Comparison of ENCODE assay signal across 20 cellular contexts in the genomic region with DNA sequence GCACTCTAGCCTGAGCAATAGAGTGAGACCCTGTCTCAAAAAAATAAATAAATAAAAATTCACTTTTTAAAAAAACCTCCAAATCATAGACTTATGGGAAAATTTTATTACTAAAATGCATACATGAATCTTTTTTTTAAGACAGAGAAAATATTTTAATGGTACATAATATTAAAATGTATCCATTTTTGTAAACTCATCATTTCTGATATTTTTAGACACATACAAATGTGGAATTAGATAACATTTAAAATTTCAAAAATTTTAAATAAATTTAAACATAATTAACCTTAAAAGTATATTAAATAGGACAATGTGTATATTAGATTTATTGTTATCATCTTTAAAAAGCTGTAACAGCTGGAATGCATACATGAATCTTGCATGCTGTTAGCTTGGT. TPM values are rescaled to one million over a fixed set of nuclear protein-coding genes. Genes with fewer than 3 reads are reported as not detected.
A peak's percentile ranks its signal among the peaks of the same experiment; 100 is the strongest.
DNase-seq lines count a peak whose midpoint lies in the region; ATAC-seq, FAIRE-seq and TF ChIP-seq lines count a peak whose summit lies in the region.
"Had no signal": no experiment of that assay in that cellular context is flagged by ENCODE, and none has a peak within 500 bp of the region (broad histone marks: within the 10 kb centered on the region; RNA-seq: fewer than 3 reads in every experiment).

No MANE protein-coding gene starts in this region.

- DNase-seq in CD4-positive, CD25-positive, alpha-beta regulatory T cell, result no peak
- DNase-seq in kidney (no peak), mucosa of gallbladder (ENCODE audit: low spot score) (no peak), heart right ventricle (no peak), SHP77 treated with DMSO at 0.1 percent for 48 hours (lab: John Stamatoyannopoulos, UW) (no peak), NCI-H1694 treated with DMSO at 0.1 percent for 48 hours (lab: John Stamatoyannopoulos, UW) (no peak)
- DNase-seq: 8988T, Caco-2, GDM1, HCEC 1CT, IMR-90 had no signal

- peaks cover 30 to 59% (median 50%) of the 10 kb centered on the region in 4 donors for H3K4me1 Mint-ChIP-seq in CD4-positive, CD25-positive, alpha-beta regulatory T cell

- H3K4me3 Mint-ChIP-seq in CD4-positive, CD25-positive, alpha-beta regulatory T cell, result no peak overlapping the region
- H3K4me3 Mint-ChIP-seq: B cell, GM23338 had no signal

- H3K9me3 ChIP-seq in CD4-positive, CD25-positive, alpha-beta regulatory T cell (ENCODE audit: control insufficient read depth in 2 of 2, low read length in 2 of 2), result no peaks in the 10 kb centered on the region
- H3K9me3 ChIP-seq in kidney (ENCODE audit: control insufficient read depth in 1 of 2, low read length in 2 of 2) (no peaks in the 10 kb centered on the region), heart right ventricle (no peaks in the 10 kb centered on the region)
- H3K9me3 ChIP-seq: BLaER1 treated with 17β-estradiol and CSF1 and Interleukin-3, amounts not matched to agents 10 nM and 100 nM; Caco-2 had no signal

- H3K27ac ChIP-seq in CD4-positive, CD25-positive, alpha-beta regulatory T cell (ENCODE audit: insufficient read depth, low read length, poor library complexity, severe bottlenecking), result peak overlapping the region; percentile 55
- no peak overlapping the region for H3K27ac ChIP-seq in kidney (ENCODE audit: low read depth in 2 of 2, low read length in 2 of 2)
- H3K27ac ChIP-seq in heart right ventricle, result no peak overlapping the region
- H3K27ac ChIP-seq: BLaER1 treated with 17β-estradiol and CSF1 and Interleukin-3, amounts not matched to agents 10 nM and 100 nM; HL-60 had no signal

- no peak for ATAC-seq in CD4-positive, CD25-positive, alpha-beta regulatory T cell (ENCODE audit: low read depth in 2 of 2)
- ATAC-seq in heart right ventricle, result no peak
- ATAC-seq: GM23338 had no signal

- peak overlapping the region in 1 of 3 donors; percentile 34 for H3K27ac Mint-ChIP-seq in CD4-positive, CD25-positive, alpha-beta regulatory T cell
- H3K27ac Mint-ChIP-seq: GM23338 had no signal

- H3K9ac ChIP-seq in kidney (ENCODE audit: low read length in 2 of 2), result no peak overlapping the region

- H3K36me3 Mint-ChIP-seq in CD4-positive, CD25-positive, alpha-beta regulatory T cell, result peaks cover 30% of the 10 kb centered on the region

- peak; percentile 70 for FAIRE-seq in TTC549 (lab: Jason Lieb, UNC)
- peak; percentile 92 for FAIRE-seq in kidney (lab: Jason Lieb, UNC)
- FAIRE-seq: D721Med, GM12892, GM18507, H54 had no signal

- intact Hi-C loops in kidney (cut with DNase I) (no loop called here), heart right ventricle (cut with DNase I) (loop anchor here in 6 of 10 donors (5.0 to 10.0 kb wide), 6 partner anchors 63 to 265 kb away; no protein-coding TSS in a partner anchor)

- no peaks in the 10 kb centered on the region for H3K27me3 ChIP-seq in CD4-positive, CD25-positive, alpha-beta regulatory T cell (ENCODE audit: control insufficient read depth, insufficient read depth, low read length)
- no peaks in the 10 kb centered on the region for H3K27me3 ChIP-seq in heart right ventricle
- H3K27me3 ChIP-seq: BLaER1 treated with 17β-estradiol and CSF1 and Interleukin-3, amounts not matched to agents 10 nM and 100 nM had no signal

- TF ChIP-seq CTCF in kidney (IDR thresholded peaks at IDR 0.05; ENCODE audit: borderline replicate concordance, extremely low read depth, insufficient read depth), result no peak
- no peak for TF ChIP-seq CTCF in heart right ventricle (IDR thresholded peaks at IDR 0.05)

- H3K4me3 ChIP-seq in CD4-positive, CD25-positive, alpha-beta regulatory T cell (ENCODE audit: low read depth, low read length), result no peak overlapping the region
- H3K4me3 ChIP-seq in kidney (ENCODE audit: low read length in 2 of 2) (no peak overlapping the region), heart right ventricle (no peak overlapping the region)
- H3K4me3 ChIP-seq: BLaER1 treated with 17β-estradiol and CSF1 and Interleukin-3, amounts not matched to agents 10 nM and 100 nM; GM23338 had no signal

- H3K27me3 Mint-ChIP-seq in CD4-positive, CD25-positive, alpha-beta regulatory T cell, result no peaks in the 10 kb centered on the region
- H3K27me3 Mint-ChIP-seq: B cell had no signal

- H3K4me1 ChIP-seq in CD4-positive, CD25-positive, alpha-beta regulatory T cell (ENCODE audit: control insufficient read depth, insufficient read depth, low read length, poor library complexity, severe bottlenecking), result peaks cover 30% of the 10 kb centered on the region
- H3K4me1 ChIP-seq in kidney (ENCODE audit: control insufficient read depth in 1 of 2, insufficient read depth in 1 of 2, low read depth in 1 of 2, low read length in 2 of 2) (no peaks in the 10 kb centered on the region), heart right ventricle (peaks cover 0 to 34% (median 15%) of the 10 kb centered on the region in 9 donors)
- H3K4me1 ChIP-seq: Caco-2 had no signal

- H3K36me3 ChIP-seq in CD4-positive, CD25-positive, alpha-beta regulatory T cell (ENCODE audit: control insufficient read depth, insufficient read depth, low read length), result peaks cover 67% of the 10 kb centered on the region
- H3K36me3 ChIP-seq in kidney (ENCODE audit: control insufficient read depth in 1 of 2, insufficient read depth in 2 of 2, low read length in 2 of 2) (peaks cover 0 to 6% of the 10 kb centered on the region in 2 donors), heart right ventricle (peaks cover 0 to 60% (median 0%) of the 10 kb centered on the region in 9 donors)

- H3K9me3 Mint-ChIP-seq in CD4-positive, CD25-positive, alpha-beta regulatory T cell, result no peaks in the 10 kb centered on the region
- H3K9me3 Mint-ChIP-seq: GM23338 had no signal

RNA-seq across cellular contexts. Expression of gene SMAP2, which starts 33.9 kb away (rescaled TPM):
- 341 TPM for total RNA-seq in CD4-positive, CD25-positive, alpha-beta regulatory T cell
- polyA plus RNA-seq in CD4-positive, CD25-positive, alpha-beta regulatory T cell, result 100 to 1,000 TPM; 297 to 472 (median 407) TPM
- total RNA-seq in kidney (61.3 TPM), mucosa of gallbladder (47.6 TPM), heart right ventricle (10 to 100 TPM in 9 of 10 donors, 1 to 10 TPM in 1; 9.4 to 29.8 (median 12.2) TPM)
- polyA plus RNA-seq in kidney (ENCODE audit: insufficient read depth, low read depth, low replicate concordance) (17.9 TPM), heart right ventricle (10 to 100 TPM; 12.2 to 16.5 TPM)

RNA-seq across cellular contexts. Expression of gene ZFP69B, which starts 42.8 kb away (rescaled TPM):
- 2.1 TPM for total RNA-seq in CD4-positive, CD25-positive, alpha-beta regulatory T cell
- polyA plus RNA-seq in CD4-positive, CD25-positive, alpha-beta regulatory T cell, result 1 to 10 TPM; 1.3 to 2.6 (median 1.8) TPM
- total RNA-seq in kidney, result 2.1 TPM
- polyA plus RNA-seq in kidney (ENCODE audit: insufficient read depth, low read depth, low replicate concordance), result 0.62 TPM
- total RNA-seq in mucosa of gallbladder, result 1.8 TPM
- 1 to 10 TPM in 6 of 10 donors, under 1 TPM in 4; 0.67 to 2.2 (median 1.2) TPM for total RNA-seq in heart right ventricle
- under 1 TPM; 0.37 to 0.58 TPM for polyA plus RNA-seq in heart right ventricle
